25 cellular contexts compared by ENCODE assay signal in genomic region chr13:48055712-48056111, GRCh38.
"Had no signal": no experiment of that assay in that cellular context is flagged by ENCODE, and none has a peak within 500 bp of the region (broad histone marks: within the 10 kb centered on the region; RNA-seq: fewer than 3 reads in every experiment).

No MANE protein-coding gene starts in this region.

- H3K79me2 ChIP-seq: hepatocyte had no signal

- H3K9me3 ChIP-seq: left lung, prostate gland, thyroid gland had no signal

- H3K27me3 Mint-ChIP-seq: activated CD4-positive, alpha-beta T cell treated with anti-CD3 and anti-CD28 coated beads for 36 hours; brain; naive B cell; stimulated activated naive CD8-positive, alpha-beta T cell treated with anti-CD3 and anti-CD28 coated beads, Interleukin-15, Interleukin-2, amounts not matched to agents 100 ng/mL and 50 ng/mL, for 24 hours had no signal

- FAIRE-seq: endothelial cell of umbilical vein, frontal cortex had no signal

- H3K27ac Mint-ChIP-seq: activated CD4-positive, alpha-beta T cell treated with anti-CD3 and anti-CD28 coated beads for 36 hours; stimulated activated naive CD8-positive, alpha-beta T cell treated with anti-CD3 and anti-CD28 coated beads, Interleukin-15, Interleukin-2, amounts not matched to agents 100 ng/mL and 50 ng/mL, for 24 hours; T-helper 1 cell treated with Interleukin-12 subunit alpha and Interleukin-12 subunit beta and Interleukin-4 antibody, amounts not matched to agents 30 μg/mL and 1 μg/mL, for 36 hours; WTC11 had no signal

- H3K4me3 ChIP-seq: hepatocyte, left lung, lung, prostate gland, thyroid gland had no signal

- H3K36me3 ChIP-seq: prostate gland had no signal

- H3K4me1 ChIP-seq: left lung, prostate gland, thyroid gland had no signal

- H2AFZ ChIP-seq: hepatocyte had no signal

- ATAC-seq: activated CD4-positive, alpha-beta T cell treated with anti-CD3 and anti-CD28 coated beads for 36 hours; esophagus mucosa; left lung; WTC11 had no signal

- H3K27ac ChIP-seq: hepatocyte, left lung, prostate gland, thyroid gland had no signal

- H3K27me3 ChIP-seq: hepatocyte, left lung, thyroid gland had no signal

- H3K9me3 Mint-ChIP-seq: naive B cell; stimulated activated naive CD8-positive, alpha-beta T cell treated with anti-CD3 and anti-CD28 coated beads, Interleukin-15, Interleukin-2, amounts not matched to agents 100 ng/mL and 50 ng/mL, for 24 hours; T-helper 1 cell treated with Interleukin-12 subunit alpha and Interleukin-12 subunit beta and Interleukin-4 antibody, amounts not matched to agents 30 μg/mL and 1 μg/mL, for 36 hours had no signal

- DNase-seq: activated CD4-positive, alpha-beta T cell treated with anti-CD3 and anti-CD28 coated beads for 36 hours; activated CD4-positive, alpha-beta T cell treated with anti-CD3 and anti-CD28 coated beads, Interleukin-2, amount 50 U/mL, for 48 hours; activated gamma-delta T cell treated with Interleukin-2 at 50 U/mL for 16 hours; anterior cingulate cortex; caudate nucleus; dermis blood vessel endothelial cell; effector memory CD4-positive, alpha-beta T cell; glutamatergic neuron; kidney glomerular epithelial cell; left lung; naive B cell; stimulated activated CD4-positive, alpha-beta T cell treated with anti-CD3 and anti-CD28 coated beads, Interleukin-4, amount 100 ng/mL, for 24 hours; substantia nigra; T1000; thyroid gland had no signal

- H3K4me3 Mint-ChIP-seq: activated CD4-positive, alpha-beta T cell treated with anti-CD3 and anti-CD28 coated beads for 36 hours; brain; naive B cell; stimulated activated naive CD8-positive, alpha-beta T cell treated with anti-CD3 and anti-CD28 coated beads, Interleukin-15, Interleukin-2, amounts not matched to agents 100 ng/mL and 50 ng/mL, for 24 hours; T-helper 1 cell treated with Interleukin-12 subunit alpha and Interleukin-12 subunit beta and Interleukin-4 antibody, amounts not matched to agents 30 μg/mL and 1 μg/mL, for 36 hours; WTC11 had no signal

- H3K4me1 Mint-ChIP-seq: activated CD4-positive, alpha-beta T cell treated with anti-CD3 and anti-CD28 coated beads for 36 hours; brain; WTC11 had no signal

- H3K4me2 ChIP-seq: hepatocyte had no signal
